Comparison of ENCODE assay signal across 1 cellular context in genomic region chr5:131198625-131199024, GRCh38.
TF ChIP-seq lines count a peak whose summit lies in the region.

No MANE protein-coding gene starts in this region.

TF ChIP-seq in IMR-90, 13 proteins besides CTCF, POLR2A, EP300 and RAD21:
- TF ChIP-seq MAFK (IDR thresholded peaks at IDR 0.05; ENCODE audit: low read depth, low read length) = no peak
- no peak for TF ChIP-seq NFE2L2 (IDR thresholded peaks at IDR 0.05; ENCODE audit: low read depth, low read length)
- no peak for TF ChIP-seq USF2 (IDR thresholded peaks at IDR 0.05; ENCODE audit: low read depth, low read length)
- TF ChIP-seq ELK1 (IDR thresholded peaks at IDR 0.05; ENCODE audit: borderline replicate concordance, low read depth, low read length) = no peak
- TF ChIP-seq MAZ (IDR thresholded peaks at IDR 0.05; ENCODE audit: borderline replicate concordance, low read depth, low read length) = no peak
- TF ChIP-seq RFX5 (IDR thresholded peaks at IDR 0.05; ENCODE audit: low read depth, low read length) = no peak
- TF ChIP-seq CHD1 (IDR thresholded peaks at IDR 0.05; ENCODE audit: low read depth, low read length) = no peak
- no peak for TF ChIP-seq SMC3 (IDR thresholded peaks at IDR 0.05; ENCODE audit: low read depth, low read length)
- TF ChIP-seq BHLHE40 (IDR thresholded peaks at IDR 0.05; ENCODE audit: low read depth, low read length) = no peak
- no peak for TF ChIP-seq MXI1 (IDR thresholded peaks at IDR 0.05; ENCODE audit: borderline replicate concordance, low read depth, low read length)
- no peak for TF ChIP-seq RCOR1 (IDR thresholded peaks at IDR 0.05; ENCODE audit: insufficient replicate concordance, low read length)
